In the genomic region with DNA sequence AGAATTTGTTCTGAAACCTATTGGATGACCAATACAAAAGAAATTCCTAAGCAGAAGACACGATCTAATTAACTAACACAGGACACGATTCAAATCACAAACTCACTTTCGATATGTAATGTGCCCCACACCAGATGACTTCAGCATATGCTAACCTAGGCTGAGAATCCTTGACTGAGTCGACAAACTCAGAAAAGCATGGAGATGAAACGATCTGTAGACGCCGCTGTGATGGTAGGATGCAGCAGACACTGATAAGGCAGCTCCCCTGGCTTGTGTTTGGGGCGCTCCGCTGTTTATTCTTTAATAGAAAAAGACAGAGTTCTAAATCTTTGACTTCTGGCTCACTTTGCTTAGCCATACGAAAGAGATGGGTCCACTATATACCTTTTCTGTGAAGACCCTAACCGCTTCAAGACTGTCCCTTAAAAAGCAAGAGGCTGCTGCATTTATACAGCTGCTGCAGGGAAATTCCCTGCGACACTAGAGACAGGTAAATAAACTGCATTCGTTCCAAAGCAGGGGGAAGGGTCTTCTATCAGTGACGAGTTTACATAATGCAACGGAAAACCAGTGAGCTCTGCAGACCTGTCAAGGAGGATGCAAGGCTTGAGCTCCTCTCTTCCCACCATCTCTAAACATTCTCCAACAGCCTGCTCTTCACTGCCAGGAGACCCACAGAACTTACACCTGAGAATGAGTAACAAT, we compare ENCODE assay signal across 8 cellular contexts. TPM values are rescaled to one million over a fixed set of nuclear protein-coding genes. Genes with fewer than 3 reads are reported as not detected.
DNase-seq lines count a peak whose midpoint lies in the region; ATAC-seq and TF ChIP-seq lines count a peak whose summit lies in the region.

No MANE protein-coding gene starts in this region.

- no peaks in the 10 kb centered on the region for H3K27me3 ChIP-seq in testis

- H3K9me3 ChIP-seq in testis = no peaks in the 10 kb centered on the region

- H3K27ac ChIP-seq in testis = peak overlapping the region; percentile 67 to 94

- peak overlapping the region; percentile 98 for H3K27ac Mint-ChIP-seq in activated naive CD8-positive, alpha-beta T cell treated with anti-CD3 and anti-CD28 coated beads, Interleukin-2, amount 50 U/mL, for 24 hours

- intact Hi-C loops in testis (cut with DNase I; ENCODE audit: low total_unique reads) = no loop called here

- H3K4me3 Mint-ChIP-seq in activated naive CD8-positive, alpha-beta T cell treated with anti-CD3 and anti-CD28 coated beads, Interleukin-2, amount 50 U/mL, for 24 hours = peak overlapping the region; percentile 96

- TF ChIP-seq POLR2A in testis (IDR thresholded peaks at IDR 0.05) = no peak

- no peaks in the 10 kb centered on the region for H3K36me3 ChIP-seq in testis (ENCODE audit: low read depth, missing control alignments)

- DNase-seq in AG20443 (ENCODE audit: low spot score) = peak; percentile 9
- peak; percentile 17 for DNase-seq in HT-29 (ENCODE audit: low spot score)
- DNase-seq in activated naive CD8-positive, alpha-beta T cell treated with anti-CD3 and anti-CD28 coated beads, Interleukin-2, amount 50 U/mL, for 24 hours = no peak
- peak; percentile 43 for DNase-seq in kidney glomerular epithelial cell (lab: John Stamatoyannopoulos, UW)
- no peak for DNase-seq in testis
- DNase-seq in NCI-H187 treated with DMSO at 0.1 percent for 48 hours (lab: John Stamatoyannopoulos, UW) = no peak
- DNase-seq in pons (ENCODE audit: low spot score) = no peak

- no peaks in the 10 kb centered on the region for H3K9me3 Mint-ChIP-seq in activated naive CD8-positive, alpha-beta T cell treated with anti-CD3 and anti-CD28 coated beads, Interleukin-2, amount 50 U/mL, for 24 hours

- peak overlapping the region; percentile 69 to 95 for H3K4me3 ChIP-seq in testis

- peaks cover 20% of the 10 kb centered on the region for H3K36me3 Mint-ChIP-seq in activated naive CD8-positive, alpha-beta T cell treated with anti-CD3 and anti-CD28 coated beads, Interleukin-2, amount 50 U/mL, for 24 hours (ENCODE audit: low read depth)

- ATAC-seq in activated naive CD8-positive, alpha-beta T cell treated with anti-CD3 and anti-CD28 coated beads, Interleukin-2, amount 50 U/mL, for 24 hours = no peak
- no peak for ATAC-seq in HG02970 (IDR thresholded peaks at IDR 0.05; ENCODE audit: low FRiP score, unreplicated experiment)

- WGBS in testis, 2 donors = 8 to 19% methylated on average over 15 of the region's 15 CpGs

- H3K4me1 Mint-ChIP-seq in activated naive CD8-positive, alpha-beta T cell treated with anti-CD3 and anti-CD28 coated beads, Interleukin-2, amount 50 U/mL, for 24 hours = peaks cover 48% of the 10 kb centered on the region

- H3K4me1 ChIP-seq in testis = peaks cover 7% of the 10 kb centered on the region

- TF ChIP-seq CTCF in testis (IDR thresholded peaks at IDR 0.05) = no peak

- H3K27me3 Mint-ChIP-seq in activated naive CD8-positive, alpha-beta T cell treated with anti-CD3 and anti-CD28 coated beads, Interleukin-2, amount 50 U/mL, for 24 hours = no peaks in the 10 kb centered on the region

RNA-seq across cellular contexts. Expression of a gene that starts 0.9 kb away (rescaled TPM):
- 36.1 and 37.2 TPM in 2 replicates for total RNA-seq in HT-29 (2014; rRNA removed; shearing (Covaris generic))
- total RNA-seq in testis = 10 to 100 TPM; 82.8 to 87.4 TPM
- polyA plus RNA-seq in testis (ENCODE audit: insufficient read depth, low read depth, low replicate concordance) = 67.3 TPM

RNA-seq across cellular contexts. Expression of a gene that starts 21.8 kb away (rescaled TPM):
- total RNA-seq in HT-29 (2014; rRNA removed; shearing (Covaris generic)) = 4.4 and 6.4 TPM in 2 replicates
- total RNA-seq in testis = 10 to 100 TPM; 32.9 to 40.1 TPM
- 36.4 TPM for polyA plus RNA-seq in testis (ENCODE audit: insufficient read depth, low read depth, low replicate concordance)

RNA-seq across cellular contexts. Expression of a gene that starts 22.0 kb away (rescaled TPM):
- 16.0 and 20.3 TPM in 2 replicates for total RNA-seq in HT-29 (2014; rRNA removed; shearing (Covaris generic))
- 10 to 100 TPM; 64.4 to 72.6 TPM for total RNA-seq in testis
- polyA plus RNA-seq in testis (ENCODE audit: insufficient read depth, low read depth, low replicate concordance) = 120 TPM

RNA-seq across cellular contexts. Expression of a gene that starts 56.1 kb away (rescaled TPM):
- total RNA-seq in HT-29 (2014; rRNA removed; shearing (Covaris generic)) = 39.7 and 41.0 TPM in 2 replicates
- 10 to 100 TPM; 65.7 to 66.3 TPM for total RNA-seq in testis
- polyA plus RNA-seq in testis (ENCODE audit: insufficient read depth, low read depth, low replicate concordance) = 81.1 TPM

Comparison
In these comparisons a context has a peak if more than half of its experiments do, and no peak if none do; other contexts are left out.
1. DNase-seq: peak in AG20443 (single experiment), HT-29 (single experiment) and kidney glomerular epithelial cell (single experiment); none in activated naive CD8-positive, alpha-beta T cell treated with anti-CD3 and anti-CD28 coated beads, Interleukin-2, amount 50 U/mL, for 24 hours (single experiment), testis (single experiment), NCI-H187 treated with DMSO at 0.1 percent for 48 hours (single experiment) and pons (single experiment).